Comparison of ENCODE assay signal across 8 cellular contexts in the genomic region with DNA sequence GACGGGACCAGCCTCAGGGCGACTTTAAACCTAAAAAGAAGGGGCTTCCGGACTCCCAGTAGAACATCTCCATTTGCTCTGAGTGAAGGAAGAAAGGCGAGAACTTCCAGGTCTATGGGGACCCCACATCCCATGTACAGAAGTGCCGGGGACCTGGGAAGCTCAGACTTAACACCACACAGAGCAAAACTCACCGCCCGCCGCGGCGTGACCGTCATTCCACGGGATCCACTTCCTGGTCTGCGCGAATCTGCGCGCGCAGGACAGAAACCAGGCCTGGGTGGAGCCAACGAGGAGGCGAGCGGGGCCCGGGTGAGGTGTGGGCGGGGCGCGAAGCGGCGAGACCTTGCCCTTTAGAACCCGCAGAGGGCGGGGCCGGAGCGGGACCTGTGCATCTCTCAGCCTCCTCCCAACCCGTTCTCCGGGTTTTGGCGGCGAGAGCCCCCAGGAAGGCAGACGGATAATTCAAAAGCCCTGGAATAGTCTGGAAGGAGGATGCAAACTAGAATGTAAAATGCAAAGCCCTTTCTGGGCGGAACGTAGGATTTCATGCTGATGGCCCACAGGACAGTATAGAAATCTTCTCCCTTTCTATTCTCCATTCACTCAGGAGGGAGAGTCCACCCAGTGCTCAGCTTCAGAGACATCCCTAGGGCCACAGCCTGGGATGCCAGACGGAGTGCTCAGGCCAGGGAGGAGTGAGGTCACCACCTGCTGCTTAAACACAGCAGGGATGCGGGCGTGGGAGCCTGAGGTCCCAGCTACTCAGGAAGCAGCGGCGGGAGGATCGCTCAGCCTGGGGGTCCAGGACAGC. TPM values are rescaled to one million over a fixed set of nuclear protein-coding genes. Genes with fewer than 3 reads are reported as not detected.
A peak's percentile ranks its signal among the peaks of the same experiment; 100 is the strongest.
DNase-seq lines count a peak whose midpoint lies in the region; ATAC-seq, FAIRE-seq and TF ChIP-seq lines count a peak whose summit lies in the region.
"Not testable (repeated sequence)": the region's sequence is repeated elsewhere in the genome, so short reads cannot be mapped to it uniquely, and the experiment has no call there.

A gene (minus strand): TSS at position 242 of the 814 bp plus-strand sequence. CDS start 3,347 bp downstream, outside the sequence.

- peak; percentile 73 for TF ChIP-seq POLR2A in H54 (IDR thresholded peaks at IDR 0.05; ENCODE audit: low read depth, low read length)

- not testable (repeated sequence) for TF ChIP-seq CTCF in neural cell (IDR thresholded peaks at IDR 0.05; ENCODE audit: poor library complexity, severe bottlenecking)

- not testable (repeated sequence) for H3K9me2 ChIP-seq in neural cell (ENCODE audit: insufficient read depth, low read length)

- DNase-seq in ELR (ENCODE audit: low read depth) = peak; percentile 58
- peak; percentile 43 for DNase-seq in H54 (ENCODE audit: insufficient read length, low spot score)
- DNase-seq in LoVo (ENCODE audit: low spot score) = peak; percentile 61
- DNase-seq in SK-N-DZ (ENCODE audit: low spot score) = peak; percentile 45
- peak; percentile 73 for DNase-seq in activated naive CD4-positive, alpha-beta T cell treated with Interleukin-2 at 50 U/mL for 16 hours
- peak; percentile 52 for DNase-seq in foreskin melanocyte
- DNase-seq in stimulated activated naive CD8-positive, alpha-beta T cell treated with anti-CD3 and anti-CD28 coated beads, Interleukin-15, Interleukin-2, amounts not matched to agents 100 U/mL and 50 U/mL, for 24 hours = peak; percentile 73

- H3K27ac ChIP-seq in neural cell (ENCODE audit: low read length) = peak within 1 kb of the TSS; percentile 34

- TF ChIP-seq RAD21 in neural cell (conservative IDR thresholded peaks at IDR 0.05) = not testable (repeated sequence)

- H3K79me2 ChIP-seq in neural cell (replicated peaks; ENCODE audit: insufficient read depth, low read length) = not testable (repeated sequence)

- H3F3A ChIP-seq in neural cell (ENCODE audit: insufficient read depth, low read length, poor library complexity, severe bottlenecking) = not testable (repeated sequence)

- not testable (repeated sequence) for H3K4me2 ChIP-seq in neural cell (ENCODE audit: low read length)

- H2AFZ ChIP-seq in neural cell (ENCODE audit: low read depth, low read length) = peak within 1 kb of the TSS; percentile 58

- not testable (repeated sequence) for TF ChIP-seq EP300 in neural cell (conservative IDR thresholded peaks at IDR 0.05; ENCODE audit: poor library complexity, severe bottlenecking)

- H3K36me3 ChIP-seq in neural cell (ENCODE audit: insufficient read depth, low read length) = not testable (repeated sequence)

- H3K4me3 ChIP-seq in neural cell (ENCODE audit: low read length) = peak within 1 kb of the TSS; percentile 69

- H3K9me3 ChIP-seq in neural cell (ENCODE audit: low read length) = not testable (repeated sequence)

- H4K20me1 ChIP-seq in neural cell (ENCODE audit: insufficient read depth) = not testable (repeated sequence)

- FAIRE-seq in H54 (lab: Jason Lieb, UNC) = peak; percentile 89

- H3K9ac ChIP-seq in neural cell (ENCODE audit: low read length) = peak within 1 kb of the TSS; percentile 62

- not testable (repeated sequence) for H3K27me3 ChIP-seq in neural cell (ENCODE audit: insufficient read depth, low read depth, low read length)

- ATAC-seq in stimulated activated naive CD8-positive, alpha-beta T cell treated with anti-CD3 and anti-CD28 coated beads, Interleukin-15, Interleukin-2, amounts not matched to agents 100 U/mL and 50 U/mL, for 24 hours = peak; percentile 100

TF ChIP-seq in neural cell, 6 proteins besides CTCF, POLR2A, EP300 and RAD21:
- TF ChIP-seq SMC3 (conservative IDR thresholded peaks at IDR 0.05; ENCODE audit: poor library complexity) (peak; percentile 23), MXI1 (conservative IDR thresholded peaks at IDR 0.05; ENCODE audit: poor library complexity, severe bottlenecking) (peak; percentile 62), POLR2AphosphoS5 (IDR thresholded peaks at IDR 0.05) (peak; percentile 54)

RNA-seq across cellular contexts. Expression of the gene that starts here (rescaled TPM):
- polyA plus RNA-seq in SK-N-DZ (2014; cell fraction: cytosol; rRNA removed) = 15.8 and 20.4 TPM in 2 replicates
- 10.0 and 12.2 TPM in 2 replicates for polyA plus RNA-seq in SK-N-DZ (2014; cell fraction: nucleus; rRNA removed)
- polyA plus RNA-seq in neural cell = 29.0 and 34.5 TPM in 2 replicates
- 41.4 and 47.6 TPM in 2 replicates for polyA minus RNA-seq in neural cell

Comparison
In these comparisons a context has a peak if more than half of its experiments do, and no peak if none do; other contexts are left out.
1. Peak in every context shown above with its lines: DNase-seq, ATAC-seq, H3K4me3 ChIP-seq and H3K27ac ChIP-seq.